ENCODE assay signal across 11 cellular contexts in genomic region chr9:99109522-99109921, GRCh38. TPM values are rescaled to one million over a fixed set of nuclear protein-coding genes. Genes with fewer than 3 reads are reported as not detected.
DNase-seq lines count a peak whose midpoint lies in the region; ATAC-seq and TF ChIP-seq lines count a peak whose summit lies in the region.
"Had no signal": no experiment of that assay in that cellular context is flagged by ENCODE, and none has a peak within 500 bp of the region (broad histone marks: within the 10 kb centered on the region; RNA-seq: fewer than 3 reads in every experiment).

No MANE protein-coding gene starts in this region.

- TF ChIP-seq CTCF in neural crest cell (conservative IDR thresholded peaks at IDR 0.05) (no peak), Peyer's patch (IDR thresholded peaks at IDR 0.05) (no peak)

- no peaks in the 10 kb centered on the region for H3K36me3 ChIP-seq in CD4-positive, alpha-beta memory T cell (ENCODE audit: insufficient read depth, low read length)
- no peaks in the 10 kb centered on the region for H3K36me3 ChIP-seq in Peyer's patch

- no peak for ATAC-seq in central memory CD8-positive, alpha-beta T cell (replicated peaks; ENCODE audit: extremely low read depth, poor library complexity, severe bottlenecking)
- no peak for ATAC-seq in Right ventricle myocardium superior (ENCODE audit: poor library complexity)
- no peak for ATAC-seq in esophagus mucosa

- peak overlapping the region in 4 of 8 donors; percentile 23 to 87 (median 53) for H3K4me3 Mint-ChIP-seq in CD4-positive, alpha-beta memory T cell
- peak overlapping the region; percentile 78 for H3K4me3 Mint-ChIP-seq in central memory CD8-positive, alpha-beta T cell
- peak overlapping the region; percentile 16 for H3K4me3 Mint-ChIP-seq in neural crest cell

- intact Hi-C loops in CD4-positive, alpha-beta memory T cell (cut with micrococcal nuclease), result no loop called here
- intact Hi-C loops in Right ventricle myocardium superior (cut with DNase I), result no loop called here

- peak overlapping the region in 5 of 7 donors; percentile 33 to 89 (median 69) for H3K27ac Mint-ChIP-seq in CD4-positive, alpha-beta memory T cell
- H3K27ac Mint-ChIP-seq in central memory CD8-positive, alpha-beta T cell (ENCODE audit: low read depth), result peak overlapping the region; percentile 38
- no peak overlapping the region for H3K27ac Mint-ChIP-seq in neural crest cell (ENCODE audit: unreplicated experiment)

- H3K36me3 Mint-ChIP-seq in CD4-positive, alpha-beta memory T cell, result peaks cover 0 to 3% of the 10 kb centered on the region in 2 donors
- peaks cover 9% of the 10 kb centered on the region for H3K36me3 Mint-ChIP-seq in central memory CD8-positive, alpha-beta T cell (ENCODE audit: insufficient read depth)
- no peaks in the 10 kb centered on the region for H3K36me3 Mint-ChIP-seq in neural crest cell (ENCODE audit: low read depth)

- no peak overlapping the region for H3K4me3 ChIP-seq in CD4-positive, alpha-beta memory T cell (ENCODE audit: low read length in 2 of 2)
- no peak overlapping the region for H3K4me3 ChIP-seq in Peyer's patch
- H3K4me3 ChIP-seq: SJCRH30 had no signal

- H3K27ac ChIP-seq in CD4-positive, alpha-beta memory T cell (ENCODE audit: low read depth, low read length), result peak overlapping the region; percentile 3
- no peak overlapping the region for H3K27ac ChIP-seq in Peyer's patch
- H3K27ac ChIP-seq: parathyroid adenoma, SJCRH30 had no signal

- no peaks in the 10 kb centered on the region for H3K27me3 Mint-ChIP-seq in CD4-positive, alpha-beta memory T cell
- no peaks in the 10 kb centered on the region for H3K27me3 Mint-ChIP-seq in central memory CD8-positive, alpha-beta T cell
- H3K27me3 Mint-ChIP-seq in neural crest cell (ENCODE audit: low read depth), result peaks cover under 1% of the 10 kb centered on the region

- DNase-seq in CD4-positive, alpha-beta memory T cell, result no peak
- DNase-seq in MV-4-11 (lab: John Stamatoyannopoulos, UW), result peak; percentile 92
- DNase-seq in central memory CD8-positive, alpha-beta T cell (ENCODE audit: low spot score in 2 of 2), result no peak
- DNase-seq in neural crest cell (ENCODE audit: low read depth, low spot score), result no peak
- no peak for DNase-seq in Right ventricle myocardium superior
- DNase-seq in Peyer's patch, result no peak
- no peak for DNase-seq in DMS79 (lab: John Stamatoyannopoulos, UW)
- DNase-seq: NCI-H1092 treated with DMSO at 0.1 percent for 48 hours had no signal

- no peaks in the 10 kb centered on the region for H3K9me3 Mint-ChIP-seq in CD4-positive, alpha-beta memory T cell
- H3K9me3 Mint-ChIP-seq in central memory CD8-positive, alpha-beta T cell, result no peaks in the 10 kb centered on the region
- H3K9me3 Mint-ChIP-seq in neural crest cell, result no peaks in the 10 kb centered on the region

- TF ChIP-seq POLR2A in Peyer's patch (IDR thresholded peaks at IDR 0.05), result no peak

- peaks cover 87% of the 10 kb centered on the region for H3K4me1 ChIP-seq in CD4-positive, alpha-beta memory T cell (ENCODE audit: insufficient read depth, low read length)
- H3K4me1 ChIP-seq in Peyer's patch, result peaks cover 4 to 41% (median 27%) of the 10 kb centered on the region in 4 donors

- POLR2A ChIA-PET in CD4-positive, alpha-beta memory T cell (lab: Charles Lee; ENCODE audit: partially characterized antibody), result no interaction called here

- H3K27me3 ChIP-seq in CD4-positive, alpha-beta memory T cell (ENCODE audit: insufficient read depth, low read length), result no peaks in the 10 kb centered on the region
- H3K27me3 ChIP-seq in Peyer's patch, result no peaks in the 10 kb centered on the region
- H3K27me3 ChIP-seq: SJCRH30 had no signal

- no peaks in the 10 kb centered on the region for H3K9me3 ChIP-seq in CD4-positive, alpha-beta memory T cell (ENCODE audit: control insufficient read depth in 1 of 2, low read length in 2 of 2)
- no peaks in the 10 kb centered on the region for H3K9me3 ChIP-seq in Peyer's patch
- H3K9me3 ChIP-seq: SJCRH30 had no signal

- CTCF ChIA-PET in CD4-positive, alpha-beta memory T cell (lab: Charles Lee; ENCODE audit: partially characterized antibody), result no interaction called here

- peaks cover 72 to 85% (median 80%) of the 10 kb centered on the region in 4 donors for H3K4me1 Mint-ChIP-seq in CD4-positive, alpha-beta memory T cell
- peaks cover 83% of the 10 kb centered on the region for H3K4me1 Mint-ChIP-seq in central memory CD8-positive, alpha-beta T cell
- peaks cover 63% of the 10 kb centered on the region for H3K4me1 Mint-ChIP-seq in neural crest cell

RNA-seq across cellular contexts. Expression of gene TGFBR1, which starts 4.6 kb away (rescaled TPM):
- 10 to 100 TPM; 26.4 to 27.4 TPM for total RNA-seq in CD4-positive, alpha-beta memory T cell
- polyA plus RNA-seq in CD4-positive, alpha-beta memory T cell, result 10 to 100 TPM; 19.1 to 21.4 TPM
- total RNA-seq in neural crest cell (117 and 118 TPM in 2 replicates), Right ventricle myocardium superior (11.9 TPM), Peyer's patch (10 to 100 TPM; 11.6 to 14.4 (median 13.5) TPM), esophagus mucosa (31.5 TPM)
